ENCODE assay signal across 12 cellular contexts in genomic region chr12:53200107-53200457, GRCh38. TPM values are rescaled to one million over a fixed set of nuclear protein-coding genes. Genes with fewer than 3 reads are reported as not detected.
DNase-seq lines count a peak whose midpoint lies in the region; ATAC-seq and TF ChIP-seq lines count a peak whose summit lies in the region.
"Had no signal": no experiment of that assay in that cellular context is flagged by ENCODE, and none has a peak within 500 bp of the region (broad histone marks: within the 10 kb centered on the region; RNA-seq: fewer than 3 reads in every experiment).

No MANE protein-coding gene starts in this region.

- H3K27ac ChIP-seq in CD4-positive, alpha-beta T cell (ENCODE audit: low read depth, low read length) = peak overlapping the region; percentile 63
- no peak overlapping the region for H3K27ac ChIP-seq in psoas muscle

- H3K36me3 Mint-ChIP-seq in CD4-positive, alpha-beta T cell (ENCODE audit: low read depth) = peaks cover 66% of the 10 kb centered on the region
- H3K36me3 Mint-ChIP-seq in activated T-cell treated with anti-CD3 and anti-CD28 coated beads, Interleukin-2, amount 50 U/mL, for 72 hours (ENCODE audit: insufficient read depth in 2 of 2) = peaks cover 7 to 14% of the 10 kb centered on the region in 2 donors
- no peaks in the 10 kb centered on the region for H3K36me3 Mint-ChIP-seq in chondrocyte (ENCODE audit: low read depth)

- no peaks in the 10 kb centered on the region for H3K4me1 ChIP-seq in psoas muscle

- POLR2A ChIA-PET in CD4-positive, alpha-beta T cell (lab: Charles Lee) = interaction anchor here (1.0 to 5.0 kb wide), 6 partner anchors 9 to 121 kb away, joined by 3 to 53 read pairs (median 12); partner anchors contain the start of genes CSAD, SPRYD3 and ZNF740
- POLR2A ChIA-PET in GM10248 (lab: Yijun Ruan, JAX) = interaction anchor here (0.6 kb wide), 1 partner anchor 24 kb away, joined by 5 read pairs; no protein-coding TSS in a partner anchor

- no peaks in the 10 kb centered on the region for H3K9me3 ChIP-seq in CD4-positive, alpha-beta T cell (ENCODE audit: control insufficient read depth, low read length)
- H3K9me3 ChIP-seq in psoas muscle = no peaks in the 10 kb centered on the region

- CTCF ChIA-PET in CD4-positive, alpha-beta T cell (lab: Charles Lee) = interaction anchor here (1.1 to 4.5 kb wide), 3 partner anchors 13 to 134 kb away, joined by 3 to 32 read pairs (median 12); no protein-coding TSS in a partner anchor
- CTCF ChIA-PET in GM10248 (lab: Yijun Ruan, JAX) = interaction anchor here (0.8 to 19.5 kb wide), 6 partner anchors 13 to 145 kb away, joined by 3 to 383 read pairs (median 21); partner anchors contain the start of genes AAAS, MYG1 and PFDN5

- peaks cover 81% of the 10 kb centered on the region for H3K4me1 Mint-ChIP-seq in CD4-positive, alpha-beta T cell (ENCODE audit: low read depth)
- peaks cover 60% of the 10 kb centered on the region for H3K4me1 Mint-ChIP-seq in activated T-cell treated with anti-CD3 and anti-CD28 coated beads, Interleukin-2, amount 50 U/mL, for 72 hours (ENCODE audit: low read depth)
- H3K4me1 Mint-ChIP-seq in chondrocyte (ENCODE audit: low read depth) = peaks cover 9% of the 10 kb centered on the region

- H3K9me3 Mint-ChIP-seq in CD4-positive, alpha-beta T cell = no peaks in the 10 kb centered on the region
- no peaks in the 10 kb centered on the region for H3K9me3 Mint-ChIP-seq in activated T-cell treated with anti-CD3 and anti-CD28 coated beads, Interleukin-2, amount 50 U/mL, for 72 hours
- H3K9me3 Mint-ChIP-seq in chondrocyte (ENCODE audit: low read depth) = no peaks in the 10 kb centered on the region

- intact Hi-C loops in CD4-positive, alpha-beta T cell (cut with DNase I, micrococcal nuclease) = no loop called here
- intact Hi-C loops in psoas muscle (cut with DNase I) = no loop called here

- no peak overlapping the region for H3K4me3 ChIP-seq in psoas muscle

- H3K36me3 ChIP-seq in psoas muscle (ENCODE audit: insufficient read depth in 1 of 2, low read depth in 1 of 2) = no peaks in the 10 kb centered on the region

- no peaks in the 10 kb centered on the region for H3K27me3 ChIP-seq in CD4-positive, alpha-beta T cell (ENCODE audit: control insufficient read depth, insufficient read depth, low read length)
- H3K27me3 ChIP-seq in psoas muscle (ENCODE audit: insufficient read depth in 3 of 3, low read length in 2 of 3) = peaks cover 0 to 3% (median 0%) of the 10 kb centered on the region in 3 donors

- DNase-seq in CD4-positive, alpha-beta T cell = no peak
- DNase-seq in activated T-cell treated with anti-CD3 and anti-CD28 coated beads, Interleukin-2, amount 50 U/mL, for 72 hours = no peak
- no peak for DNase-seq in cortex of kidney (lab: John Stamatoyannopoulos, UW)
- no peak for DNase-seq in GM10248 (ENCODE audit: extremely low spot score)
- no peak for DNase-seq in chondrocyte (ENCODE audit: low spot score)
- no peak for DNase-seq in psoas muscle
- DNase-seq: amniotic stem cell, hippocampal formation, midbrain, NCI-H2029 treated with DMSO at 0.1 percent for 48 hours had no signal

- TF ChIP-seq CTCF in CD4-positive, alpha-beta T cell (IDR thresholded peaks at IDR 0.05) = no peak
- TF ChIP-seq CTCF in GM10248 (IDR thresholded peaks at IDR 0.05; ENCODE audit: control extremely low read depth, extremely low read depth, low read depth, missing control alignments) (no peak), chondrocyte (IDR thresholded peaks at IDR 0.05) (no peak), psoas muscle (IDR thresholded peaks at IDR 0.05) (no peak)

- no peaks in the 10 kb centered on the region for H3K27me3 Mint-ChIP-seq in CD4-positive, alpha-beta T cell
- no peaks in the 10 kb centered on the region for H3K27me3 Mint-ChIP-seq in activated T-cell treated with anti-CD3 and anti-CD28 coated beads, Interleukin-2, amount 50 U/mL, for 72 hours (ENCODE audit: low read depth)
- H3K27me3 Mint-ChIP-seq in chondrocyte (ENCODE audit: low read depth) = peaks cover 7% of the 10 kb centered on the region

- 87 to 100% (median 97%) methylated on average over 2 of the region's 2 CpGs for WGBS in psoas muscle, 3 donors

- peak overlapping the region; percentile 88 for H3K27ac Mint-ChIP-seq in CD4-positive, alpha-beta T cell
- H3K27ac Mint-ChIP-seq in activated T-cell treated with anti-CD3 and anti-CD28 coated beads, Interleukin-2, amount 50 U/mL, for 72 hours = peak overlapping the region; percentile 94
- no peak overlapping the region for H3K27ac Mint-ChIP-seq in chondrocyte (ENCODE audit: unreplicated experiment)

- peak overlapping the region; percentile 64 for H3K4me3 Mint-ChIP-seq in CD4-positive, alpha-beta T cell
- H3K4me3 Mint-ChIP-seq in activated T-cell treated with anti-CD3 and anti-CD28 coated beads, Interleukin-2, amount 50 U/mL, for 72 hours = peak overlapping the region in 1 of 2 donors; percentile 88
- no peak overlapping the region for H3K4me3 Mint-ChIP-seq in chondrocyte (ENCODE audit: unreplicated experiment)

- ATAC-seq in CD4-positive, alpha-beta T cell (ENCODE audit: poor library complexity) = no peak
- peak; percentile 34 for ATAC-seq in GM18907 (IDR thresholded peaks at IDR 0.05; ENCODE audit: unreplicated experiment)
- peak; percentile 22 for ATAC-seq in HG03103 (IDR thresholded peaks at IDR 0.05; ENCODE audit: low read depth, unreplicated experiment)
- ATAC-seq in activated T-cell treated with anti-CD3 and anti-CD28 coated beads, Interleukin-2, amount 50 U/mL, for 72 hours (replicated peaks in 1 of 2) = peak in 1 of 2 donors; percentile 2
- ATAC-seq in psoas muscle = no peak

RNA-seq across cellular contexts. Expression of gene ITGB7, which starts 7.0 kb away (rescaled TPM):
- total RNA-seq in CD4-positive, alpha-beta T cell = 100 to 1,000 TPM; 166 to 180 TPM
- 100 to 1,000 TPM in 1 of 2 donors, 10 to 100 TPM in 1; 88.0 to 111 TPM for total RNA-seq in activated T-cell treated with anti-CD3 and anti-CD28 coated beads, Interleukin-2, amount 50 U/mL, for 72 hours
- total RNA-seq in chondrocyte (0.37 to 0.46 TPM in 2 of 3 replicates, not detected in the other), psoas muscle (1 to 10 TPM in 2 of 4 donors, under 1 TPM in 2; 0.40 to 1.6 (median 0.94) TPM)
- polyA plus RNA-seq in psoas muscle = under 1 TPM; 0.19 to 0.73 (median 0.35) TPM

RNA-seq across cellular contexts. Expression of gene CSAD, which starts 19.4 kb away (rescaled TPM):
- total RNA-seq in CD4-positive, alpha-beta T cell = 10 to 100 TPM; 56.7 to 57.3 TPM
- total RNA-seq in activated T-cell treated with anti-CD3 and anti-CD28 coated beads, Interleukin-2, amount 50 U/mL, for 72 hours = 10 to 100 TPM; 42.7 to 45.2 TPM
- total RNA-seq in chondrocyte = 24.3 to 34.6 TPM (median 27.1 TPM) in 3 replicates
- total RNA-seq in psoas muscle = 1 to 10 TPM; 3.9 to 6.6 (median 5.9) TPM
- 1 to 10 TPM; 5.5 to 7.8 (median 6.8) TPM for polyA plus RNA-seq in psoas muscle

RNA-seq across cellular contexts. Expression of gene ZNF740, which starts 19.6 kb away (rescaled TPM):
- total RNA-seq in CD4-positive, alpha-beta T cell = 10 to 100 TPM; 24.4 to 24.7 TPM
- 10 to 100 TPM; 44.2 to 49.5 TPM for total RNA-seq in activated T-cell treated with anti-CD3 and anti-CD28 coated beads, Interleukin-2, amount 50 U/mL, for 72 hours
- 27.3 to 36.7 TPM (median 28.0 TPM) in 3 replicates for total RNA-seq in chondrocyte
- 10 to 100 TPM; 15.7 to 22.8 (median 19.8) TPM for total RNA-seq in psoas muscle
- 1 to 10 TPM; 3.3 to 8.8 (median 4.7) TPM for polyA plus RNA-seq in psoas muscle

RNA-seq across cellular contexts. Expression of gene RARG, which starts 31.9 kb away (rescaled TPM):
- total RNA-seq in CD4-positive, alpha-beta T cell = 10 to 100 TPM; 14.0 to 15.8 TPM
- 10 to 100 TPM; 36.7 to 37.3 TPM for total RNA-seq in activated T-cell treated with anti-CD3 and anti-CD28 coated beads, Interleukin-2, amount 50 U/mL, for 72 hours
- 19.4 to 30.0 TPM (median 21.7 TPM) in 3 replicates for total RNA-seq in chondrocyte
- total RNA-seq in psoas muscle = 10 to 100 TPM in 1 of 4 donors, 1 to 10 TPM in 3; 5.0 to 10.7 (median 6.2) TPM
- 10 to 100 TPM in 1 of 3 donors, 1 to 10 TPM in 2; 3.7 to 10.8 (median 8.2) TPM for polyA plus RNA-seq in psoas muscle

Comparison
In these comparisons a context has a peak if more than half of its experiments do, and no peak if none do; other contexts are left out.
1. ATAC-seq: peak in GM18907 (single experiment) and HG03103 (single experiment); none in CD4-positive, alpha-beta T cell (single experiment) and psoas muscle (0 of 4).
2. RNA of gene ITGB7, which starts 7.0 kb away (total RNA-seq): 166 to 180 TPM in CD4-positive, alpha-beta T cell and 88.0 to 111 TPM in activated T-cell treated with anti-CD3 and anti-CD28 coated beads, Interleukin-2, amount 50 U/mL, for 72 hours; 0.40 to 1.6 TPM in psoas muscle and 0.37 to 0.46 TPM in chondrocyte; every median in the first group is over 10 times any median in the second.